In genomic region chr7:129825554-129826267, GRCh38 we compare ENCODE assay signal across 1 cellular context.
A peak's percentile ranks its signal among the peaks of the same experiment; 100 is the strongest.
TF ChIP-seq lines count a peak whose summit lies in the region.

No MANE protein-coding gene starts in this region.

TF ChIP-seq in SK-N-SH treated with all-trans-retinoic acid at 6 μM for 48 hours, 23 proteins besides CTCF, POLR2A, EP300 and RAD21 (continued from another document):
- peak; percentile 95 for TF ChIP-seq GLIS3 (CRISPR knock-in tag; IDR thresholded peaks at IDR 0.05)
- no peak for TF ChIP-seq ZNF8 (CRISPR knock-in tag; IDR thresholded peaks at IDR 0.05)
- TF ChIP-seq, protein P1, sequence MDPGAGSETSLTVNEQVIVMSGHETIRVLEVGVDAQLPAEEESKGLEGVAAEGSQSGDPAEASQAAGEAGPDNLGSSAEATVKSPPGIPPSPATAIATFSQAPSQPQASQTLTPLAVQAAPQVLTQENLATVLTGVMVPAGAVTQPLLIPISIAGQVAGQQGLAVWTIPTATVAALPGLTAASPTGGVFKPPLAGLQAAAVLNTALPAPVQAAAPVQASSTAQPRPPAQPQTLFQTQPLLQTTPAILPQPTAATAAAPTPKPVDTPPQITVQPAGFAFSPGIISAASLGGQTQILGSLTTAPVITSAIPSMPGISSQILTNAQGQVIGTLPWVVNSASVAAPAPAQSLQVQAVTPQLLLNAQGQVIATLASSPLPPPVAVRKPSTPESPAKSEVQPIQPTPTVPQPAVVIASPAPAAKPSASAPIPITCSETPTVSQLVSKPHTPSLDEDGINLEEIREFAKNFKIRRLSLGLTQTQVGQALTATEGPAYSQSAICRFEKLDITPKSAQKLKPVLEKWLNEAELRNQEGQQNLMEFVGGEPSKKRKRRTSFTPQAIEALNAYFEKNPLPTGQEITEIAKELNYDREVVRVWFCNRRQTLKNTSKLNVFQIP (CRISPR knock-in tag; IDR thresholded peaks at IDR 0.05; ENCODE audit: borderline replicate concordance, low read depth), result no peak
- no peak for TF ChIP-seq BACH2 (CRISPR knock-in tag; IDR thresholded peaks at IDR 0.05; ENCODE audit: borderline replicate concordance)
- TF ChIP-seq, protein P2, sequence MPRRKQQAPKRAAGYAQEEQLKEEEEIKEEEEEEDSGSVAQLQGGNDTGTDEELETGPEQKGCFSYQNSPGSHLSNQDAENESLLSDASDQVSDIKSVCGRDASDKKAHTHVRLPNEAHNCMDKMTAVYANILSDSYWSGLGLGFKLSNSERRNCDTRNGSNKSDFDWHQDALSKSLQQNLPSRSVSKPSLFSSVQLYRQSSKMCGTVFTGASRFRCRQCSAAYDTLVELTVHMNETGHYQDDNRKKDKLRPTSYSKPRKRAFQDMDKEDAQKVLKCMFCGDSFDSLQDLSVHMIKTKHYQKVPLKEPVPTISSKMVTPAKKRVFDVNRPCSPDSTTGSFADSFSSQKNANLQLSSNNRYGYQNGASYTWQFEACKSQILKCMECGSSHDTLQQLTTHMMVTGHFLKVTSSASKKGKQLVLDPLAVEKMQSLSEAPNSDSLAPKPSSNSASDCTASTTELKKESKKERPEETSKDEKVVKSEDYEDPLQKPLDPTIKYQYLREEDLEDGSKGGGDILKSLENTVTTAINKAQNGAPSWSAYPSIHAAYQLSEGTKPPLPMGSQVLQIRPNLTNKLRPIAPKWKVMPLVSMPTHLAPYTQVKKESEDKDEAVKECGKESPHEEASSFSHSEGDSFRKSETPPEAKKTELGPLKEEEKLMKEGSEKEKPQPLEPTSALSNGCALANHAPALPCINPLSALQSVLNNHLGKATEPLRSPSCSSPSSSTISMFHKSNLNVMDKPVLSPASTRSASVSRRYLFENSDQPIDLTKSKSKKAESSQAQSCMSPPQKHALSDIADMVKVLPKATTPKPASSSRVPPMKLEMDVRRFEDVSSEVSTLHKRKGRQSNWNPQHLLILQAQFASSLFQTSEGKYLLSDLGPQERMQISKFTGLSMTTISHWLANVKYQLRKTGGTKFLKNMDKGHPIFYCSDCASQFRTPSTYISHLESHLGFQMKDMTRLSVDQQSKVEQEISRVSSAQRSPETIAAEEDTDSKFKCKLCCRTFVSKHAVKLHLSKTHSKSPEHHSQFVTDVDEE (CRISPR knock-in tag; IDR thresholded peaks at IDR 0.05), result peak; percentile 42
- TF ChIP-seq ZNF70 (CRISPR knock-in tag; IDR thresholded peaks at IDR 0.05), result no peak
- no peak for TF ChIP-seq PPARA (CRISPR knock-in tag; IDR thresholded peaks at IDR 0.05; ENCODE audit: borderline replicate concordance)
TF ChIP-seq in SK-N-SH treated with all-trans-retinoic acid at 6 μM for 48 hours: peak in this region for 11.
